In the genomic region with DNA sequence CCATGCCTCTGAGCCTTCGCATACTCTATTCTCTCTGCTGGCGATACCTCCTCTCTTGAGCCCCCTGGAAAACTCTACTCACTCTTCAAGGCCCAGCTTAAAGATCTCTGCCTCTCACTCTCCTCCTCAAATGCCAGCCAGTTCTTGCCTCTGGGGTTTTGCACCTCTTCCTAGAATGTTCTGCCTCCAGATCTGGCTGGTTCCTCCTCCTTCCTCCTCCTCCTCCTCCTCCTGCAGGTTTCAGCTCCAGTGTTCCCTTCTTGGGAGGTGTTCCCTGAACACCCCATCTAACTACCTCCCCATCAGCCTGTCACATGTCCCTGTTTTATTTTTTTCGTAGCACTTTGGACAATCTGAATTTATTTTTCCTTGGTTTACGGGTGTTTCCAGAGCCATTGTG, we compare ENCODE assay signal across 26 cellular contexts. TPM values are rescaled to one million over a fixed set of nuclear protein-coding genes. Genes with fewer than 3 reads are reported as not detected.
DNase-seq lines count a peak whose midpoint lies in the region; FAIRE-seq and TF ChIP-seq lines count a peak whose summit lies in the region.
"Had no signal": no experiment of that assay in that cellular context is flagged by ENCODE, and none has a peak within 500 bp of the region (broad histone marks: within the 10 kb centered on the region; RNA-seq: fewer than 3 reads in every experiment).

No MANE protein-coding gene starts in this region.

- H3K4me1 Mint-ChIP-seq in activated naive CD4-positive, alpha-beta T cell treated with anti-CD3 and anti-CD28 coated beads, Interleukin-2, amount 50 U/mL, for 24 hours: peaks cover 9% of the 10 kb centered on the region
- H3K4me1 Mint-ChIP-seq: CD14-positive monocyte had no signal

- H2BK5ac ChIP-seq in H1 (ENCODE audit: low read depth, low read length) (no peak overlapping the region), neuronal stem cell (ENCODE audit: low read length) (no peak overlapping the region)

- H4K20me1 ChIP-seq in H1 (replicated peaks in 1 of 2; ENCODE audit: control insufficient read depth in 1 of 2, insufficient read depth in 2 of 2, low read length in 2 of 2): no peaks in the 10 kb centered on the region
- H4K20me1 ChIP-seq: BLaER1 had no signal

- TF ChIP-seq POLR2A in H1 (IDR thresholded peaks at IDR 0.05; ENCODE audit: control extremely low read depth in 1 of 2, low read depth in 2 of 2, low read length in 2 of 2): no peak

- no peak overlapping the region for H3K4me3 Mint-ChIP-seq in activated naive CD4-positive, alpha-beta T cell treated with anti-CD3 and anti-CD28 coated beads, Interleukin-2, amount 50 U/mL, for 24 hours
- H3K4me3 Mint-ChIP-seq: CD14-positive monocyte; CD4-positive, alpha-beta memory T cell; CD4-positive, CD25-positive, alpha-beta regulatory T cell; CD8-positive, alpha-beta memory T cell had no signal

- H2AFZ ChIP-seq in H1 (ENCODE audit: low read length): no peak overlapping the region
- no peak overlapping the region for H2AFZ ChIP-seq in neuronal stem cell (ENCODE audit: low read length)

- peaks cover 0 to 34% (median 21%) of the 10 kb centered on the region in 4 experiments; a peak in 6 of 7 replicates for H3K4me1 ChIP-seq in H1 (replicated peaks in 1 of 4; ENCODE audit: control insufficient read depth in 3 of 4, insufficient read depth in 4 of 4, low read length in 3 of 4)
- peaks cover 8 to 16% of the 10 kb centered on the region in 2 donors for H3K4me1 ChIP-seq in neuronal stem cell (ENCODE audit: control insufficient read depth in 2 of 2, insufficient read depth in 1 of 2, low read depth in 1 of 2, low read length in 2 of 2)
- H3K4me1 ChIP-seq: BE2C had no signal

- peak overlapping the region; percentile 32; the same call in 1 of the 2 replicates for H2BK20ac ChIP-seq in H1 (ENCODE audit: low read length)

- H4K91ac ChIP-seq in H1 (replicated peaks; ENCODE audit: insufficient read length, low read length): peak overlapping the region; percentile 61
- H4K91ac ChIP-seq in neuronal stem cell (ENCODE audit: low read depth, low read length, poor library complexity): no peak overlapping the region

- H3K56ac ChIP-seq in H1 (replicated peaks; ENCODE audit: insufficient read length, low read depth, low read length): no peak overlapping the region

- H3K36me3 Mint-ChIP-seq in activated naive CD4-positive, alpha-beta T cell treated with anti-CD3 and anti-CD28 coated beads, Interleukin-2, amount 50 U/mL, for 24 hours: no peaks in the 10 kb centered on the region
- H3K36me3 Mint-ChIP-seq: CD14-positive monocyte; CD4-positive, alpha-beta memory T cell; CD4-positive, CD25-positive, alpha-beta regulatory T cell had no signal

- no peaks in the 10 kb centered on the region for H3K27me3 Mint-ChIP-seq in activated naive CD4-positive, alpha-beta T cell treated with anti-CD3 and anti-CD28 coated beads, Interleukin-2, amount 50 U/mL, for 24 hours

- H3K23ac ChIP-seq in H1 (ENCODE audit: insufficient read length) (no peak overlapping the region), neuronal stem cell (ENCODE audit: low read depth, low read length, poor library complexity) (peak overlapping the region; percentile 77)

- H3K27me3 ChIP-seq in H1 (replicated peaks in 1 of 4; ENCODE audit: control insufficient read depth in 3 of 4, extremely low read depth in 1 of 4, insufficient read depth in 3 of 4, low read length in 3 of 4) (no peaks in the 10 kb centered on the region), neuronal stem cell (ENCODE audit: control insufficient read depth in 3 of 3, insufficient read depth in 3 of 3, low read depth in 1 of 3, low read length in 3 of 3) (peaks cover 0 to 54% (median 3%) of the 10 kb centered on the region in 3 experiments)
- H3K27me3 ChIP-seq: BLaER1 had no signal

- H2BK120ac ChIP-seq in H1 (replicated peaks; ENCODE audit: low read depth, low read length) (no peak overlapping the region), neuronal stem cell (ENCODE audit: low read depth, low read length) (no peak overlapping the region)

- TF ChIP-seq CTCF in H1 (IDR thresholded peaks at IDR 0.05; ENCODE audit: control extremely low read depth in 1 of 3, insufficient read depth in 1 of 3, low read depth in 1 of 3, low read length in 3 of 3): no peak

- no peak for TF ChIP-seq RAD21 in H1 (IDR thresholded peaks at IDR 0.05 in 1 of 2, conservative IDR thresholded peaks at IDR 0.05 in 1 of 2; ENCODE audit: low read depth in 2 of 2, low read length in 2 of 2)

- H3K79me1 ChIP-seq in H1 (ENCODE audit: low read depth, low read length): 0 out of 2 replicates have a peak, but pooled peaks cover 2% of the 10 kb centered on the region
- H3K79me1 ChIP-seq in neuronal stem cell (ENCODE audit: low read depth, low read length): no peaks in the 10 kb centered on the region

- H2AK5ac ChIP-seq in H1 (ENCODE audit: low read depth, low read length): peak overlapping the region; percentile 53; the same call in 1 of the 2 replicates
- H2AK5ac ChIP-seq in neuronal stem cell (ENCODE audit: low read depth, low read length): no peak overlapping the region

- TF ChIP-seq EP300 in H1 (IDR thresholded peaks at IDR 0.05; ENCODE audit: borderline replicate concordance in 1 of 2, low read depth in 2 of 2, low read length in 2 of 2): no peak

- peaks cover 3% of the 10 kb centered on the region; the same call in 1 of the 2 replicates for H3K23me2 ChIP-seq in H1 (ENCODE audit: low read depth, low read length)

- no peak for DNase-seq in activated naive CD4-positive, alpha-beta T cell treated with anti-CD3 and anti-CD28 coated beads, Interleukin-2, amount 50 U/mL, for 16 hours
- DNase-seq in H1 (ENCODE audit: low read depth in 1 of 2, low spot score in 2 of 2): no peak
- no peak for DNase-seq in neuronal stem cell (ENCODE audit: low spot score)
- no peak for DNase-seq in SHP77 (lab: John Stamatoyannopoulos, UW)
- no peak for DNase-seq in GM03348 (ENCODE audit: low spot score)
- DNase-seq: 8988T; ACHN; BE2C; C1 segment of cervical spinal cord; CD4-positive, alpha-beta memory T cell; CD4-positive, CD25-positive, alpha-beta regulatory T cell; CD8-positive, alpha-beta memory T cell; COR-L47; DMS 273 treated with DMSO at 0.1 percent for 48 hours; DMS153; DMS53; DMS79; DND-41; EL; GDM1 had no signal

- H4K8ac ChIP-seq in H1 (ENCODE audit: extremely low read depth, insufficient read depth, low read length) (no peak overlapping the region), neuronal stem cell (ENCODE audit: low read depth, low read length) (no peak overlapping the region)

- H3K9me3 Mint-ChIP-seq in activated naive CD4-positive, alpha-beta T cell treated with anti-CD3 and anti-CD28 coated beads, Interleukin-2, amount 50 U/mL, for 24 hours: no peaks in the 10 kb centered on the region

- CTCF ChIA-PET in H1 (lab: Charles Lee; ENCODE audit: partially characterized antibody): no interaction called here

- H3K4ac ChIP-seq in H1 (replicated peaks; ENCODE audit: insufficient read length, low read depth, low read length): no peak overlapping the region
- no peak overlapping the region for H3K4ac ChIP-seq in neuronal stem cell (ENCODE audit: low read length)

- H3K4me2 ChIP-seq in H1 (ENCODE audit: insufficient read depth in 1 of 2, low read depth in 2 of 2, low read length in 2 of 2) (no peak overlapping the region), neuronal stem cell (ENCODE audit: insufficient read depth, low read length, poor library complexity, severe bottlenecking) (no peak overlapping the region)
- H3K4me2 ChIP-seq: BLaER1 had no signal

- H3K4me3 ChIP-seq in H1 (ENCODE audit: extremely low read depth in 1 of 4, insufficient read depth in 2 of 4, low read depth in 3 of 4, low read length in 4 of 4): no peak overlapping the region
- H3K4me3 ChIP-seq in neuronal stem cell (ENCODE audit: low read length in 2 of 2): no peak overlapping the region
- H3K4me3 ChIP-seq: BLaER1 had no signal

- no peak overlapping the region for H3K27ac ChIP-seq in H1 (ENCODE audit: low read depth, low read length)
- H3K27ac ChIP-seq in neuronal stem cell (replicated peaks; ENCODE audit: low read length): no peak overlapping the region
- H3K27ac ChIP-seq: BLaER1 had no signal

- no peaks in the 10 kb centered on the region for H3K79me2 ChIP-seq in H1 (ENCODE audit: control insufficient read depth in 1 of 2, insufficient read depth in 2 of 2, low read length in 2 of 2)

- H3K14ac ChIP-seq in H1 (ENCODE audit: insufficient read length) (no peak overlapping the region), neuronal stem cell (ENCODE audit: low read length) (no peak overlapping the region)

- H3K18ac ChIP-seq in H1 (ENCODE audit: extremely low read depth, low read length) (no peak overlapping the region), neuronal stem cell (ENCODE audit: low read length) (no peak overlapping the region)

- H3K9ac ChIP-seq in H1 (replicated peaks in 1 of 4; ENCODE audit: extremely low read depth in 1 of 4, low read depth in 3 of 4, low read length in 3 of 4) (no peak overlapping the region), neuronal stem cell (ENCODE audit: low read depth, low read length, poor library complexity) (no peak overlapping the region)
- H3K9ac ChIP-seq: BLaER1 had no signal

- H2BK15ac ChIP-seq in H1 (ENCODE audit: low read length): peak overlapping the region; percentile 61; the same call in 1 of the 2 replicates
- no peak overlapping the region for H2BK15ac ChIP-seq in neuronal stem cell (ENCODE audit: low read length)

- H3K27ac Mint-ChIP-seq in activated naive CD4-positive, alpha-beta T cell treated with anti-CD3 and anti-CD28 coated beads, Interleukin-2, amount 50 U/mL, for 24 hours: peak overlapping the region; percentile 32
- H3K27ac Mint-ChIP-seq: CD14-positive monocyte; CD8-positive, alpha-beta memory T cell had no signal

- POLR2A ChIA-PET in H1 (lab: Charles Lee; ENCODE audit: partially characterized antibody): interaction anchor here (0.9 to 1.1 kb wide), 2 partner anchors 19 to 51 kb away, joined by 3 read pairs; no protein-coding TSS in a partner anchor

- no peak for FAIRE-seq in H1 (lab: Jason Lieb, UNC)
- FAIRE-seq: A204.1, GM12891, GM19239 had no signal

- H3K36me3 ChIP-seq in H1 (ENCODE audit: control insufficient read depth in 2 of 4, insufficient read depth in 4 of 4, low read length in 3 of 4) (no peaks in the 10 kb centered on the region), neuronal stem cell (replicated peaks in 1 of 2; ENCODE audit: control insufficient read depth in 2 of 2, insufficient read depth in 2 of 2, low read length in 2 of 2) (no peaks in the 10 kb centered on the region)
- H3K36me3 ChIP-seq: BE2C, BLaER1 had no signal

- WGBS in H1 (ENCODE audit: extremely low coverage in 1 of 2, insufficient coverage in 1 of 2, insufficient read length in 1 of 2, insufficient replicate concordance in 2 of 2, low coverage in 1 of 2, low lambda C conversion rate in 2 of 2, missing lambda C conversion rate in 1 of 2), 2 experiments: 71% methylated on average over 4 of the region's 4 CpGs; no CpG with 5 or more reads in 1 of the 2 experiments
- no CpG with 5 or more reads among the region's 4 CpGs for WGBS in neuronal stem cell (ENCODE audit: extremely low coverage in 2 of 2, insufficient read length in 2 of 2, insufficient replicate concordance in 1 of 2), 2 donors

- no peaks in the 10 kb centered on the region for H3K9me3 ChIP-seq in H1 (ENCODE audit: insufficient read depth in 2 of 2, low read depth in 1 of 2, low read length in 1 of 2)
- H3K9me3 ChIP-seq in neuronal stem cell (replicated peaks in 1 of 2; ENCODE audit: control insufficient read depth in 2 of 2, insufficient read depth in 1 of 2, low read depth in 1 of 2, low read length in 2 of 2): peaks cover 0 to 2% of the 10 kb centered on the region in 2 donors
- H3K9me3 ChIP-seq: BE2C had no signal

- no peak overlapping the region for H4K5ac ChIP-seq in H1 (ENCODE audit: insufficient read length, low read depth, low read length)

- H2BK12ac ChIP-seq in H1 (ENCODE audit: low read depth, low read length): no peak overlapping the region
- no peak overlapping the region for H2BK12ac ChIP-seq in neuronal stem cell (ENCODE audit: low read length)

RNA-seq across cellular contexts. Expression of gene SBK1, which starts 35.1 kb away (rescaled TPM):
- 73.9 and 77.4 TPM in 2 replicates for total RNA-seq in H1 (2021; fragmentation: NEBNext Ultra II Directional; extraction: Animal tissue kit (Norgen Biotek cat#: 25700))
- polyA plus RNA-seq in H1 (2011; rRNA removed): 18.2 and 34.8 TPM in 2 replicates
- polyA plus RNA-seq in H1 (2011; cell fraction: cytosol; rRNA removed): 16.7 TPM
- polyA plus RNA-seq in H1 (2011; cell fraction: nucleus; rRNA removed): 29.8 TPM
- polyA plus RNA-seq in H1 (2012, experiment 1 of 2): 46.9 to 62.0 TPM (median 59.1 TPM) in 4 replicates
- 59.4 TPM for polyA plus RNA-seq in H1 (2012, experiment 2 of 2)
- polyA plus RNA-seq in H1 (2013, experiment 1 of 2): 69.2 TPM
- 68.1 TPM for polyA plus RNA-seq in H1 (2013, experiment 2 of 2)
- polyA minus RNA-seq in H1 (2011; rRNA and poly(A)+ RNA removed): 9.3 and 12.5 TPM in 2 replicates
- 31.7 TPM for polyA minus RNA-seq in H1 (2011; cell fraction: cytosol; rRNA and poly(A)+ RNA removed)
- polyA minus RNA-seq in H1 (2011; cell fraction: nucleus; rRNA and poly(A)+ RNA removed): 16.6 TPM
- polyA plus RNA-seq in neuronal stem cell (2013, experiment 1 of 2): 49.6 TPM
- polyA plus RNA-seq in neuronal stem cell (2013, experiment 2 of 2): 50.1 TPM

RNA-seq across cellular contexts. Expression of gene XPO6, which starts 45.5 kb away (rescaled TPM):
- total RNA-seq in H1 (2021; fragmentation: NEBNext Ultra II Directional; extraction: Animal tissue kit (Norgen Biotek cat#: 25700)): 130 and 152 TPM in 2 replicates
- polyA plus RNA-seq in H1 (2011; rRNA removed): 254 and 272 TPM in 2 replicates
- polyA plus RNA-seq in H1 (2011; cell fraction: cytosol; rRNA removed): 184 TPM
- polyA plus RNA-seq in H1 (2011; cell fraction: nucleus; rRNA removed): 303 TPM
- 103 to 118 TPM (median 109 TPM) in 4 replicates for polyA plus RNA-seq in H1 (2012, experiment 1 of 2)
- 60.0 TPM for polyA plus RNA-seq in H1 (2012, experiment 2 of 2)
- polyA plus RNA-seq in H1 (2013, experiment 1 of 2): 57.8 TPM
- 57.6 TPM for polyA plus RNA-seq in H1 (2013, experiment 2 of 2)
- polyA minus RNA-seq in H1 (2011; rRNA and poly(A)+ RNA removed): 252 and 264 TPM in 2 replicates
- 127 TPM for polyA minus RNA-seq in H1 (2011; cell fraction: cytosol; rRNA and poly(A)+ RNA removed)
- 203 TPM for polyA minus RNA-seq in H1 (2011; cell fraction: nucleus; rRNA and poly(A)+ RNA removed)
- 45.3 TPM for polyA plus RNA-seq in neuronal stem cell (2013, experiment 1 of 2)
- polyA plus RNA-seq in neuronal stem cell (2013, experiment 2 of 2): 42.8 TPM
